In genomic region chr7:43873300-43873699, GRCh38 we compare ENCODE assay signal across 11 cellular contexts. TPM values are rescaled to one million over a fixed set of nuclear protein-coding genes. Genes with fewer than 3 reads are reported as not detected.
DNase-seq lines count a peak whose midpoint lies in the region; ATAC-seq, FAIRE-seq and TF ChIP-seq lines count a peak whose summit lies in the region.
"Had no signal": no experiment of that assay in that cellular context is flagged by ENCODE, and none has a peak within 500 bp of the region (broad histone marks: within the 10 kb centered on the region; RNA-seq: fewer than 3 reads in every experiment).

No MANE protein-coding gene starts in this region.

- DNase-seq in GM03348 (ENCODE audit: low spot score) (peak; percentile 84), adrenal gland (peak; percentile 83 to 96 (median 93)), glomerular visceral epithelial cell (ENCODE audit: extremely low spot score) (peak; percentile 28), smooth muscle cell (lab: John Stamatoyannopoulos, UW; ENCODE audit: unreplicated experiment) (no peak), ecto neural progenitor cell (ENCODE audit: low spot score) (no peak), pancreas (no peak)
- DNase-seq in stimulated activated naive B cell treated with anti-CD40 and anti-IgM and Interleukin-4, amounts not matched to agents 10 μg/mL and 1 μg/mL and 100 μg/mL, for 72 hours = no peak
- DNase-seq: NCI-H345 had no signal

- intact Hi-C loops in adrenal gland (cut with DNase I) (no loop called here), pancreas (cut with DNase I) (no loop called here)

- H3K9ac ChIP-seq in smooth muscle cell (ENCODE audit: low read depth) = peak overlapping the region; percentile 70

- peaks cover 0 to 3% of the 10 kb centered on the region in 2 donors for H3K9me3 Mint-ChIP-seq in stimulated activated naive B cell treated with anti-CD40 and anti-IgM and Interleukin-4, amounts not matched to agents 10 μg/mL and 1 μg/mL and 100 μg/mL, for 72 hours

- H3K36me3 Mint-ChIP-seq in stimulated activated naive B cell treated with anti-CD40 and anti-IgM and Interleukin-4, amounts not matched to agents 10 μg/mL and 1 μg/mL and 100 μg/mL, for 72 hours = peaks cover 29 to 44% of the 10 kb centered on the region in 2 donors

- H3K27me3 ChIP-seq in adrenal gland (no peaks in the 10 kb centered on the region), smooth muscle cell (ENCODE audit: low read depth) (no peaks in the 10 kb centered on the region), pancreas (no peaks in the 10 kb centered on the region)

- peak in 1 of 2 donors; percentile 0 for TF ChIP-seq POLR2A in adrenal gland (IDR thresholded peaks at IDR 0.05)

- no peaks in the 10 kb centered on the region for H4K20me1 ChIP-seq in smooth muscle cell (ENCODE audit: low read depth)

- H3K4me3 Mint-ChIP-seq in stimulated activated naive B cell treated with anti-CD40 and anti-IgM and Interleukin-4, amounts not matched to agents 10 μg/mL and 1 μg/mL and 100 μg/mL, for 72 hours = no peak overlapping the region
- H3K4me3 Mint-ChIP-seq: activated naive CD8-positive, alpha-beta T cell had no signal

- FAIRE-seq in pancreas (lab: Jason Lieb, UNC) = no peak

- peaks cover 20 to 39% of the 10 kb centered on the region in 2 donors for H3K4me1 Mint-ChIP-seq in stimulated activated naive B cell treated with anti-CD40 and anti-IgM and Interleukin-4, amounts not matched to agents 10 μg/mL and 1 μg/mL and 100 μg/mL, for 72 hours

- H3K9me3 ChIP-seq in adrenal gland (replicated peaks in 1 of 3) (no peaks in the 10 kb centered on the region), smooth muscle cell (replicated peaks; ENCODE audit: low read depth) (no peaks in the 10 kb centered on the region), pancreas (no peaks in the 10 kb centered on the region)

- no peaks in the 10 kb centered on the region for H3F3A ChIP-seq in smooth muscle cell (ENCODE audit: low read depth)

- ATAC-seq in pancreas (no peak), GM21526 (IDR thresholded peaks at IDR 0.05; ENCODE audit: low FRiP score, unreplicated experiment) (no peak)
- no peak for ATAC-seq in stimulated activated naive B cell treated with anti-CD40 and anti-IgM and Interleukin-4, amounts not matched to agents 10 μg/mL and 1 μg/mL and 100 μg/mL, for 72 hours (replicated peaks)

- 44 to 76% (median 51%) methylated on average over 2 to 5 of the region's 5 CpGs for WGBS in adrenal gland, 4 donors
- 88% methylated on average over 5 of the region's 5 CpGs for WGBS in smooth muscle cell (ENCODE audit: low lambda C conversion rate)
- 81 to 85% methylated on average over 5 of the region's 5 CpGs for WGBS in pancreas, 2 donors

- H3K4me1 ChIP-seq in adrenal gland (replicated peaks in 1 of 2) = peaks cover 36 to 61% of the 10 kb centered on the region in 2 donors
- H3K4me1 ChIP-seq in smooth muscle cell (ENCODE audit: low read depth) = peaks cover 10% of the 10 kb centered on the region
- H3K4me1 ChIP-seq in pancreas = peaks cover 3 to 6% (median 3%) of the 10 kb centered on the region in 3 donors

- no peak overlapping the region for H3K27ac Mint-ChIP-seq in stimulated activated naive B cell treated with anti-CD40 and anti-IgM and Interleukin-4, amounts not matched to agents 10 μg/mL and 1 μg/mL and 100 μg/mL, for 72 hours
- H3K27ac Mint-ChIP-seq: activated naive CD8-positive, alpha-beta T cell had no signal

- H3K36me3 ChIP-seq in adrenal gland (replicated peaks in 1 of 2) (peaks cover 0 to 33% of the 10 kb centered on the region in 2 donors), smooth muscle cell (ENCODE audit: low read depth) (no peaks in the 10 kb centered on the region), pancreas (peaks cover 0 to 28% (median 21%) of the 10 kb centered on the region in 3 donors)

- no peak for TF ChIP-seq CTCF in adrenal gland (IDR thresholded peaks at IDR 0.05)
- TF ChIP-seq CTCF in smooth muscle cell (IDR thresholded peaks at IDR 0.05; ENCODE audit: borderline replicate concordance, insufficient read depth, poor library complexity, severe bottlenecking) = no peak
- no peak for TF ChIP-seq CTCF in pancreas (IDR thresholded peaks at IDR 0.05)

- H3K4me3 ChIP-seq in adrenal gland (peak overlapping the region in 1 of 4 donors; percentile 5), smooth muscle cell (no peak overlapping the region), pancreas (no peak overlapping the region)

- H3K27me3 Mint-ChIP-seq in stimulated activated naive B cell treated with anti-CD40 and anti-IgM and Interleukin-4, amounts not matched to agents 10 μg/mL and 1 μg/mL and 100 μg/mL, for 72 hours = no peaks in the 10 kb centered on the region
- H3K27me3 Mint-ChIP-seq: activated naive CD8-positive, alpha-beta T cell had no signal

- H3K79me2 ChIP-seq in smooth muscle cell (ENCODE audit: low read depth) = peaks cover under 1% of the 10 kb centered on the region

- H3K4me2 ChIP-seq in smooth muscle cell = peak overlapping the region; percentile 67

- no peak overlapping the region for H2AFZ ChIP-seq in smooth muscle cell (ENCODE audit: low read depth)

- peak overlapping the region; percentile 72 to 99 (median 94) for H3K27ac ChIP-seq in adrenal gland
- peak overlapping the region; percentile 92 for H3K27ac ChIP-seq in smooth muscle cell (ENCODE audit: low read depth)
- H3K27ac ChIP-seq in pancreas = peak overlapping the region in 1 of 4 donors; percentile 39
- H3K27ac ChIP-seq: HL-60 had no signal

RNA-seq across cellular contexts. Expression of gene MRPS24, which starts 4.0 kb away (rescaled TPM):
- 100 to 1,000 TPM; 139 to 356 (median 199) TPM for total RNA-seq in adrenal gland
- polyA plus RNA-seq in adrenal gland = 100 to 1,000 TPM in 2 of 3 donors, 10 to 100 TPM in 1; 72.5 to 160 (median 135) TPM
- total RNA-seq in smooth muscle cell = 84.1 and 87.7 TPM in 2 replicates
- polyA plus RNA-seq in smooth muscle cell = 164 and 183 TPM in 2 replicates
- total RNA-seq in pancreas = 10 to 100 TPM; 42.2 to 75.4 (median 57.8) TPM
- 10 to 100 TPM; 50.2 to 77.0 TPM for polyA plus RNA-seq in pancreas

RNA-seq across cellular contexts. Expression of gene URGCP, which starts 33.1 kb away (rescaled TPM):
- total RNA-seq in adrenal gland (100 to 1,000 TPM in 1 of 8 donors, 10 to 100 TPM in 7; 53.8 to 103 (median 72.2) TPM), smooth muscle cell (24.8 and 34.4 TPM in 2 replicates), pancreas (10 to 100 TPM; 12.1 to 24.1 (median 16.8) TPM)
- polyA plus RNA-seq in adrenal gland (10 to 100 TPM; 60.5 to 76.7 (median 61.9) TPM), smooth muscle cell (20.4 and 23.8 TPM in 2 replicates), pancreas (10 to 100 TPM; 24.1 to 27.5 TPM)

RNA-seq across cellular contexts. Expression of gene UBE2D4, which starts 52.9 kb away (rescaled TPM):
- total RNA-seq in adrenal gland (10 to 100 TPM; 29.1 to 76.8 (median 41.1) TPM), smooth muscle cell (5.6 and 8.6 TPM in 2 replicates), pancreas (10 to 100 TPM; 12.0 to 19.5 (median 15.8) TPM)
- polyA plus RNA-seq in adrenal gland (10 to 100 TPM; 32.0 to 45.4 (median 33.1) TPM), smooth muscle cell (4.6 and 9.5 TPM in 2 replicates), pancreas (10 to 100 TPM; 13.3 to 17.0 TPM)

Comparison
In these comparisons a context has a peak if more than half of its experiments do, and no peak if none do; other contexts are left out.
1. DNase-seq: peak in GM03348 (single experiment), adrenal gland (7 of 7) and glomerular visceral epithelial cell (single experiment); none in smooth muscle cell (single experiment), ecto neural progenitor cell (single experiment), pancreas (0 of 6) and stimulated activated naive B cell treated with anti-CD40 and anti-IgM and Interleukin-4, amounts not matched to agents 10 μg/mL and 1 μg/mL and 100 μg/mL, for 72 hours (single experiment).